Comparison of ENCODE assay signal across 1 cellular context in genomic region chr7:134362587-134363483, GRCh38.
TF ChIP-seq lines count a peak whose summit lies in the region.

No MANE protein-coding gene starts in this region.

TF ChIP-seq in HepG2, 621 proteins besides CTCF, POLR2A, EP300 and RAD21 (continued from another document and continues in another):
- TF ChIP-seq GMEB1 (CRISPR knock-in tag; IDR thresholded peaks at IDR 0.05; ENCODE audit: borderline replicate concordance): no peak
- TF ChIP-seq GABPB1 (CRISPR knock-in tag; IDR thresholded peaks at IDR 0.05): peak; percentile 34; the same call in 1 of the 2 replicates
- no peak for TF ChIP-seq ZNF530 (CRISPR knock-in tag; IDR thresholded peaks at IDR 0.05; ENCODE audit: low read depth)
- no peak for TF ChIP-seq ZNF562 (CRISPR knock-in tag; IDR thresholded peaks at IDR 0.05; ENCODE audit: borderline replicate concordance)
- TF ChIP-seq ZNF329 (CRISPR knock-in tag; IDR thresholded peaks at IDR 0.05; ENCODE audit: low read depth): no peak
- TF ChIP-seq ZFP62 (CRISPR knock-in tag; IDR thresholded peaks at IDR 0.05): no peak
- no peak for TF ChIP-seq TFDP1 (CRISPR knock-in tag; IDR thresholded peaks at IDR 0.05; ENCODE audit: borderline replicate concordance)
- TF ChIP-seq ZNF34 (CRISPR knock-in tag; IDR thresholded peaks at IDR 0.05; ENCODE audit: borderline replicate concordance): 0 out of 2 replicates have a peak, but pooled peaks have one; percentile 42
- no peak for TF ChIP-seq AKNA (CRISPR knock-in tag; IDR thresholded peaks at IDR 0.05; ENCODE audit: borderline replicate concordance)
- no peak for TF ChIP-seq MATR3 (CRISPR knock-in tag; IDR thresholded peaks at IDR 0.05)
- no peak for TF ChIP-seq HDAC1 (CRISPR knock-in tag; IDR thresholded peaks at IDR 0.05)
- no peak for TF ChIP-seq SRSF1 (optimal IDR thresholded peaks at IDR 0.05; ENCODE audit: low read depth, low read length)
- TF ChIP-seq REXO4 (CRISPR knock-in tag; IDR thresholded peaks at IDR 0.05; ENCODE audit: borderline replicate concordance): no peak
- no peak for TF ChIP-seq ZSCAN31 (CRISPR knock-in tag; IDR thresholded peaks at IDR 0.05; ENCODE audit: low read depth)
- no peak for TF ChIP-seq FOXP1 (IDR thresholded peaks at IDR 0.05)
- TF ChIP-seq FOXP1 (CRISPR knock-in tag; IDR thresholded peaks at IDR 0.05): peak; percentile 77
- no peak for TF ChIP-seq SKIL (CRISPR knock-in tag; IDR thresholded peaks at IDR 0.05; ENCODE audit: borderline replicate concordance)
- TF ChIP-seq MXD1 (CRISPR knock-in tag; IDR thresholded peaks at IDR 0.05): no peak
- no peak for TF ChIP-seq MAF1 (CRISPR knock-in tag; IDR thresholded peaks at IDR 0.05; ENCODE audit: borderline replicate concordance)
- TF ChIP-seq ZNF232 (CRISPR knock-in tag; IDR thresholded peaks at IDR 0.05; ENCODE audit: borderline replicate concordance): no peak
- TF ChIP-seq ZKSCAN8 (CRISPR knock-in tag; IDR thresholded peaks at IDR 0.05; ENCODE audit: borderline replicate concordance): 0 out of 2 replicates have a peak, but pooled peaks have one; percentile 34
- TF ChIP-seq SSRP1 (CRISPR knock-in tag; IDR thresholded peaks at IDR 0.05): peak; percentile 62; the same call in 1 of the 2 replicates
- TF ChIP-seq XBP1 (CRISPR knock-in tag; IDR thresholded peaks at IDR 0.05): no peak
- TF ChIP-seq ZNF580 (CRISPR knock-in tag; IDR thresholded peaks at IDR 0.05; ENCODE audit: borderline replicate concordance, low read depth): no peak
- TF ChIP-seq MED1 (CRISPR knock-in tag; IDR thresholded peaks at IDR 0.05): peak; percentile 47; the same call in 1 of the 2 replicates
- TF ChIP-seq TRIM24 (CRISPR knock-in tag; IDR thresholded peaks at IDR 0.05): peak; percentile 25; the same call in 1 of the 2 replicates
- TF ChIP-seq PLRG1 (conservative IDR thresholded peaks at IDR 0.05): no peak
- peak; percentile 86; the same call in 1 of the 2 replicates for TF ChIP-seq FOXA3 (CRISPR knock-in tag; IDR thresholded peaks at IDR 0.05)
- no peak for TF ChIP-seq ZNF782 (CRISPR knock-in tag; IDR thresholded peaks at IDR 0.05; ENCODE audit: borderline replicate concordance)
- TF ChIP-seq ZNF879 (CRISPR knock-in tag; IDR thresholded peaks at IDR 0.05): no peak
- no peak for TF ChIP-seq EEA1 (CRISPR knock-in tag; IDR thresholded peaks at IDR 0.05; ENCODE audit: borderline replicate concordance)
- no peak for TF ChIP-seq ARNT (IDR thresholded peaks at IDR 0.05)
- no peak for TF ChIP-seq ZC3H4 (CRISPR knock-in tag; IDR thresholded peaks at IDR 0.05; ENCODE audit: borderline replicate concordance)
- no peak for TF ChIP-seq ZBTB39 (CRISPR knock-in tag; IDR thresholded peaks at IDR 0.05)
- no peak for TF ChIP-seq ZNF513 (CRISPR knock-in tag; conservative IDR thresholded peaks at IDR 0.05)
- TF ChIP-seq HNRNPUL1 (IDR thresholded peaks at IDR 0.05; ENCODE audit: low read depth, low read length): no peak
- TF ChIP-seq ZNF33B (CRISPR knock-in tag; IDR thresholded peaks at IDR 0.05): peak; percentile 100
- no peak for TF ChIP-seq MAX (IDR thresholded peaks at IDR 0.05)
- no peak for TF ChIP-seq ZNF607 (CRISPR knock-in tag; IDR thresholded peaks at IDR 0.05; ENCODE audit: borderline replicate concordance)
- peak; percentile 59 for TF ChIP-seq ZNF646 (CRISPR knock-in tag; IDR thresholded peaks at IDR 0.05)
